Comparison of ENCODE assay signal across 8 cellular contexts in genomic region chr3:48439820-48440589, GRCh38. TPM values are rescaled to one million over a fixed set of nuclear protein-coding genes. Genes with fewer than 3 reads are reported as not detected.
DNase-seq lines count a peak whose midpoint lies in the region; ATAC-seq, FAIRE-seq and TF ChIP-seq lines count a peak whose summit lies in the region.

Gene CCDC51 (minus strand): TSS chr3:48440119. CDS start chr3:48435128, 4,991 bp downstream.
Gene TMA7 (plus strand): TSS chr3:48440257. CDS start chr3:48440297, 40 bp downstream.

- no peaks in the 10 kb centered on the region for H3K9me3 ChIP-seq in ascending aorta
- no peaks in the 10 kb centered on the region for H3K9me3 ChIP-seq in right atrium auricular region
- no peaks in the 10 kb centered on the region for H3K9me3 ChIP-seq in psoas muscle

- H3K27me3 ChIP-seq in ascending aorta (no peaks in the 10 kb centered on the region), right atrium auricular region (no peaks in the 10 kb centered on the region), psoas muscle (ENCODE audit: insufficient read depth in 3 of 3, low read length in 2 of 3) (no peaks in the 10 kb centered on the region)

- H3K36me3 ChIP-seq in ascending aorta (peaks cover 20 to 27% of the 10 kb centered on the region in 2 donors), right atrium auricular region (peaks cover 28% of the 10 kb centered on the region), psoas muscle (ENCODE audit: insufficient read depth in 1 of 2, low read depth in 1 of 2) (peaks cover 0 to 36% of the 10 kb centered on the region in 2 donors)

- H3K4me3 ChIP-seq in ascending aorta, result peak within 1 kb of the TSS; percentile 81 to 89
- H3K4me3 ChIP-seq in right atrium auricular region, result peak within 1 kb of the TSS; percentile 75 to 92
- peak within 1 kb of the TSS; percentile 89 for H3K4me3 ChIP-seq in psoas muscle

- H3K27ac Mint-ChIP-seq in T-helper 2 cell treated with Interferon-gamma antibody and Interleukin-4, amounts not matched to agents 5 μg/mL and 100 μg/mL, for 36 hours, result peak within 1 kb of the TSS; percentile 95

- peak; percentile 98 for FAIRE-seq in urothelium cell line (lab: Jason Lieb, UNC)

- peaks cover 6 to 18% of the 10 kb centered on the region in 2 donors for H3K4me1 ChIP-seq in ascending aorta
- H3K4me1 ChIP-seq in right atrium auricular region, result peaks cover 0 to 25% of the 10 kb centered on the region in 2 donors
- H3K4me1 ChIP-seq in psoas muscle, result peaks cover 23% of the 10 kb centered on the region

- intact Hi-C loops in ascending aorta (cut with DNase I) (loop anchor here (5.0 kb wide), 1 partner anchor 138 kb away; the partner anchor contains the start of gene NME6), psoas muscle (cut with DNase I) (loop anchor here in 1 of 2 donors (5.0 kb wide), 1 partner anchor 248 kb away; no protein-coding TSS in a partner anchor)

- no peaks in the 10 kb centered on the region for H3K9me3 Mint-ChIP-seq in T-helper 2 cell treated with Interferon-gamma antibody and Interleukin-4, amounts not matched to agents 5 μg/mL and 100 μg/mL, for 36 hours

- WGBS in psoas muscle, 3 donors, result 0% methylated on average over 54 of the region's 54 CpGs

- H3K4me3 Mint-ChIP-seq in T-helper 2 cell treated with Interferon-gamma antibody and Interleukin-4, amounts not matched to agents 5 μg/mL and 100 μg/mL, for 36 hours, result peak within 1 kb of the TSS; percentile 99

- peaks cover 26% of the 10 kb centered on the region for H3K4me1 Mint-ChIP-seq in T-helper 2 cell treated with Interferon-gamma antibody and Interleukin-4, amounts not matched to agents 5 μg/mL and 100 μg/mL, for 36 hours (ENCODE audit: low read depth)

- H3K36me3 Mint-ChIP-seq in T-helper 2 cell treated with Interferon-gamma antibody and Interleukin-4, amounts not matched to agents 5 μg/mL and 100 μg/mL, for 36 hours (ENCODE audit: low read depth), result peaks cover 37% of the 10 kb centered on the region

- no peaks in the 10 kb centered on the region for H3K27me3 Mint-ChIP-seq in T-helper 2 cell treated with Interferon-gamma antibody and Interleukin-4, amounts not matched to agents 5 μg/mL and 100 μg/mL, for 36 hours (ENCODE audit: low read depth)

- TF ChIP-seq CTCF in ascending aorta (IDR thresholded peaks at IDR 0.05) (no peak), right atrium auricular region (IDR thresholded peaks at IDR 0.05) (no peak), psoas muscle (IDR thresholded peaks at IDR 0.05) (no peak)

- peak within 1 kb of the TSS; percentile 95 for H3K27ac ChIP-seq in ascending aorta
- peak within 1 kb of the TSS; percentile 86 to 94 for H3K27ac ChIP-seq in right atrium auricular region
- peak within 1 kb of the TSS; percentile 92 for H3K27ac ChIP-seq in psoas muscle

- ATAC-seq in GM18502 (IDR thresholded peaks at IDR 0.05; ENCODE audit: poor library complexity, unreplicated experiment) (peak; percentile 92), HG02970 (IDR thresholded peaks at IDR 0.05; ENCODE audit: low FRiP score, unreplicated experiment) (peak; percentile 94), psoas muscle (peak; percentile 97 to 100 (median 98))

- DNase-seq in NCI-H1930 (lab: John Stamatoyannopoulos, UW) (peak; percentile 90 to 93), ascending aorta (ENCODE audit: low spot score in 2 of 2) (peak; percentile 94 to 99), right atrium auricular region (ENCODE audit: low spot score) (peak; percentile 99), psoas muscle (peak; percentile 98 to 99), urothelium cell line (ENCODE audit: low spot score) (peak; percentile 99)
- DNase-seq in T-helper 2 cell treated with Interferon-gamma antibody and Interleukin-4, amounts not matched to agents 5 μg/mL and 100 μg/mL, for 36 hours (ENCODE audit: low spot score), result peak; percentile 98

RNA-seq across cellular contexts. Expression of gene CCDC51, which starts in this region (rescaled TPM):
- total RNA-seq in ascending aorta, result 19.3 TPM
- total RNA-seq in right atrium auricular region, result 1 to 10 TPM; 8.4 to 9.2 TPM
- total RNA-seq in psoas muscle, result 1 to 10 TPM; 5.3 to 9.5 (median 5.4) TPM
- polyA plus RNA-seq in psoas muscle, result 10 to 100 TPM in 2 of 3 donors, 1 to 10 TPM in 1; 7.7 to 19.6 (median 16.5) TPM

RNA-seq across cellular contexts. Expression of gene TMA7, which starts in this region (rescaled TPM):
- total RNA-seq in ascending aorta (142 TPM), right atrium auricular region (100 to 1,000 TPM; 194 to 286 TPM), psoas muscle (100 to 1,000 TPM; 156 to 218 (median 185) TPM)
- 100 to 1,000 TPM; 295 to 342 (median 332) TPM for polyA plus RNA-seq in psoas muscle

Comparison
In these comparisons a context has a peak if more than half of its experiments do, and no peak if none do; other contexts are left out.
1. Peak in every context shown above with its lines: DNase-seq, ATAC-seq, H3K4me3 ChIP-seq and H3K27ac ChIP-seq.